Comparison of ENCODE assay signal across 33 cellular contexts in genomic region chr7:108488902-108489538, GRCh38. TPM values are rescaled to one million over a fixed set of nuclear protein-coding genes. Genes with fewer than 3 reads are reported as not detected.
A peak's percentile ranks its signal among the peaks of the same experiment; 100 is the strongest.
DNase-seq lines count a peak whose midpoint lies in the region; ATAC-seq, FAIRE-seq and TF ChIP-seq lines count a peak whose summit lies in the region.
"Had no signal": no experiment of that assay in that cellular context is flagged by ENCODE, and none has a peak within 500 bp of the region (broad histone marks: within the 10 kb centered on the region; RNA-seq: fewer than 3 reads in every experiment).

No MANE protein-coding gene starts in this region.

- H3K9me3 Mint-ChIP-seq in activated T-cell treated with anti-CD3 and anti-CD28 coated beads, Interleukin-2, amount 50 U/mL, for 4 hours = no peaks in the 10 kb centered on the region
- H3K9me3 Mint-ChIP-seq: activated B cell treated with CpG ODN at 0.5 μM for 24 hours; activated T-cell treated with anti-CD3 and anti-CD28 coated beads, Interleukin-2, amount 50 U/mL, for 72 hours; CD4-positive, alpha-beta T cell; effector memory CD8-positive, alpha-beta T cell; T-cell had no signal

- TF ChIP-seq EP300 in K562 (IDR thresholded peaks at IDR 0.05; ENCODE audit: low read length) = no peak

- in situ Hi-C loops in K562 (cut with MboI) = loop anchor here (10.0 kb wide), 1 partner anchor 314 kb away; no protein-coding TSS in a partner anchor

- H3K4me3 ChIP-seq in K562 (no peak overlapping the region), iPS-18a (ENCODE audit: low read length) (no peak overlapping the region)
- H3K4me3 ChIP-seq: heart left ventricle, MG63, ovary, SJSA1, smooth muscle cell had no signal

- intact Hi-C loops in K562 (cut with micrococcal nuclease) = loop anchor here (2.0 kb wide), 1 partner anchor 306 kb away; no protein-coding TSS in a partner anchor

- no peak overlapping the region for H3K9ac ChIP-seq in K562 (ENCODE audit: insufficient read depth in 1 of 2, low read depth in 2 of 2, low read length in 2 of 2)
- no peak overlapping the region for H3K9ac ChIP-seq in iPS-18a (ENCODE audit: low read length)
- H3K9ac ChIP-seq: KMS-11 had no signal

- no peaks in the 10 kb centered on the region for H3K4me1 Mint-ChIP-seq in activated T-cell treated with anti-CD3 and anti-CD28 coated beads, Interleukin-2, amount 50 U/mL, for 4 hours (ENCODE audit: low read depth)
- H3K4me1 Mint-ChIP-seq: activated CD8-positive, alpha-beta memory T cell treated with anti-CD3 and anti-CD28 coated beads, Interleukin-2, amount 10 ng/mL, durations not matched to agents 7 days and 5 days had no signal

- POLR2A ChIA-PET in K562 (lab: Yijun Ruan, JAX) = interaction anchor here (0.6 to 1.2 kb wide), 8 partner anchors 15 to 673 kb away, joined by 3 to 5 read pairs (median 4); partner anchors contain the start of gene DNAJB9

- BruUV-seq in K562 (replicated peaks; lab: Mats Ljungman, UMichigan) = no TSS peak

- H3K9me3 ChIP-seq in K562 (replicated peaks; ENCODE audit: control insufficient read depth, insufficient read depth, low read depth, low read length) = no peaks in the 10 kb centered on the region
- H3K9me3 ChIP-seq in iPS-18a (ENCODE audit: control insufficient read depth, low read depth, low read length) = no peaks in the 10 kb centered on the region
- H3K9me3 ChIP-seq: heart left ventricle, MG63, ovary, SJSA1 had no signal

- H3K27ac ChIP-seq in K562 (ENCODE audit: extremely low read depth, low read depth, low read length) = 0 out of 3 replicates have a peak overlapping the region, but pooled peaks have one; percentile 1
- H3K27ac ChIP-seq in iPS-18a (ENCODE audit: low read length) = peak overlapping the region; percentile 20
- H3K27ac ChIP-seq: foreskin keratinocyte, heart left ventricle, KMS-11, ovary, SJSA1 had no signal

- H3K4me1 ChIP-seq in K562 (replicated peaks in 1 of 2; ENCODE audit: control insufficient read depth in 2 of 2, insufficient read depth in 2 of 2, low read length in 2 of 2) = peaks cover 0 to 11% of the 10 kb centered on the region in 2 experiments; a peak in 4 of 5 replicates
- H3K4me1 ChIP-seq in iPS-18a (ENCODE audit: control insufficient read depth, low read depth, low read length) = no peaks in the 10 kb centered on the region
- H3K4me1 ChIP-seq: foreskin keratinocyte had no signal

- H3K36me3 ChIP-seq in K562 (ENCODE audit: control insufficient read depth, insufficient read depth, low read length) (peaks cover 3% of the 10 kb centered on the region; the same call in 1 of the 3 replicates), iPS-18a (ENCODE audit: control insufficient read depth, low read depth, low read length) (no peaks in the 10 kb centered on the region)
- H3K36me3 ChIP-seq: MG63, ovary had no signal

- peaks cover 19% of the 10 kb centered on the region for H3K36me3 Mint-ChIP-seq in activated T-cell treated with anti-CD3 and anti-CD28 coated beads, Interleukin-2, amount 50 U/mL, for 4 hours (ENCODE audit: insufficient read depth)

- H3K27me3 Mint-ChIP-seq in activated T-cell treated with anti-CD3 and anti-CD28 coated beads, Interleukin-2, amount 50 U/mL, for 4 hours (ENCODE audit: low read depth) = no peaks in the 10 kb centered on the region
- H3K27me3 Mint-ChIP-seq: activated B cell treated with CpG ODN at 0.5 μM for 24 hours; activated CD8-positive, alpha-beta memory T cell treated with anti-CD3 and anti-CD28 coated beads, Interleukin-2, amount 10 ng/mL, durations not matched to agents 7 days and 5 days; CD4-positive, alpha-beta T cell; effector memory CD8-positive, alpha-beta T cell; T-cell had no signal

- H3K4me2 ChIP-seq in K562 (ENCODE audit: insufficient read depth, low read length) = peak overlapping the region; percentile 30; the same call in 1 of the 2 replicates
- H3K4me2 ChIP-seq: KMS-11, smooth muscle cell had no signal

- peak; percentile 82 for FAIRE-seq in K562 (lab: Jason Lieb, UNC)

- H3K27me3 ChIP-seq in K562 (ENCODE audit: control insufficient read depth in 2 of 2, insufficient read depth in 2 of 2, low read length in 2 of 2) (no peaks in the 10 kb centered on the region), iPS-18a (ENCODE audit: control insufficient read depth, insufficient read depth, low read length) (no peaks in the 10 kb centered on the region)
- H3K27me3 ChIP-seq: foreskin keratinocyte, heart left ventricle, MG63, ovary, SJSA1 had no signal

- 25% methylated on average over 4 of the region's 4 CpGs for WGBS in K562 (ENCODE audit: insufficient coverage, low coverage, missing lambda C conversion rate)

- no peaks in the 10 kb centered on the region for H4K20me1 ChIP-seq in K562 (replicated peaks; ENCODE audit: control insufficient read depth, insufficient read depth, low read length)

- no peaks in the 10 kb centered on the region for H3K9me1 ChIP-seq in K562 (ENCODE audit: control insufficient read depth, insufficient read depth, low read length)

- DNase-seq in NCI-H82 (lab: John Stamatoyannopoulos, UW) (peak; percentile 11), NCI-H82 treated with DMSO at 0.1 percent for 48 hours (lab: John Stamatoyannopoulos, UW; ENCODE audit: unreplicated experiment) (no peak), K562 (ENCODE audit: extremely low read depth in 1 of 4, low spot score in 3 of 4) (peak in 2 of 4 experiments; percentile 77 to 80), pulmonary artery endothelial cell (ENCODE audit: low read depth, low spot score) (peak; percentile 81), HT-29 (ENCODE audit: low spot score) (no peak)
- no peak for DNase-seq in activated T-cell treated with anti-CD3 and anti-CD28 coated beads, Interleukin-2, amount 50 U/mL, for 4 hours
- DNase-seq: 8988T; activated B cell treated with CpG ODN at 0.5 μM for 24 hours; activated CD4-positive, alpha-beta T cell treated with anti-CD3 and anti-CD28 coated beads, Interleukin-2, amount 50 U/mL, for 1 hour; activated CD8-positive, alpha-beta memory T cell treated with anti-CD3 and anti-CD28 coated beads, Interleukin-2, amount 10 ng/mL, durations not matched to agents 7 days and 5 days; activated T-cell treated with anti-CD3 and anti-CD28 coated beads, Interleukin-2, amount 50 U/mL, for 72 hours; CD4-positive, alpha-beta T cell; central memory CD4-positive, alpha-beta T cell; cortex of kidney; DND-41; effector memory CD8-positive, alpha-beta T cell; foreskin keratinocyte; GOT3; heart left ventricle; left colon; MG63; NCI-H1417; NCI-H2029 treated with DMSO at 0.1 percent for 48 hours; NCI-H2227 treated with DMSO at 0.1 percent for 48 hours; NCI-H526 treated with DMSO at 0.1 percent for 48 hours; ovary; stimulated activated naive CD8-positive, alpha-beta T cell treated with anti-CD3 and anti-CD28 coated beads, Interleukin-15, Interleukin-2, amounts not matched to agents 100 U/mL and 50 U/mL, for 24 hours; T-cell had no signal

- no peaks in the 10 kb centered on the region for H3K79me2 ChIP-seq in K562 (ENCODE audit: control insufficient read depth, insufficient read depth, low read length)

- peak in 2 of 3 experiments; percentile 24 to 56; a peak in 2 of 6 replicates for TF ChIP-seq CTCF in K562 (IDR thresholded peaks at IDR 0.05 in 2 of 3, conservative IDR thresholded peaks at IDR 0.05 in 1 of 3; ENCODE audit: insufficient read depth in 2 of 3, low read depth in 1 of 3, low read length in 3 of 3)

- peak overlapping the region; percentile 73 for H2AFZ ChIP-seq in K562 (ENCODE audit: low read depth, low read length)

- CTCF ChIA-PET in K562 (lab: Yijun Ruan, JAX; ENCODE audit: low intra/inter-chr PET ratio) = no interaction called here

- no peak overlapping the region for H3K4me3 Mint-ChIP-seq in activated T-cell treated with anti-CD3 and anti-CD28 coated beads, Interleukin-2, amount 50 U/mL, for 4 hours
- H3K4me3 Mint-ChIP-seq: activated B cell treated with CpG ODN at 0.5 μM for 24 hours; activated CD8-positive, alpha-beta memory T cell treated with anti-CD3 and anti-CD28 coated beads, Interleukin-2, amount 10 ng/mL, durations not matched to agents 7 days and 5 days; activated T-cell treated with anti-CD3 and anti-CD28 coated beads, Interleukin-2, amount 50 U/mL, for 72 hours; CD4-positive, alpha-beta T cell; effector memory CD8-positive, alpha-beta T cell; T-cell had no signal

- peak; percentile 63 to 65 for TF ChIP-seq RAD21 in K562 (CRISPR knock-in tag; conservative IDR thresholded peaks at IDR 0.05 in 1 of 2, IDR thresholded peaks at IDR 0.05 in 1 of 2)

- ATAC-seq in K562 (peak; percentile 100), HG03521 (IDR thresholded peaks at IDR 0.05; ENCODE audit: unreplicated experiment) (no peak)
- ATAC-seq in activated T-cell treated with anti-CD3 and anti-CD28 coated beads, Interleukin-2, amount 50 U/mL, for 4 hours = no peak
- ATAC-seq: activated CD8-positive, alpha-beta memory T cell treated with anti-CD3 and anti-CD28 coated beads, Interleukin-2, amount 10 ng/mL, durations not matched to agents 7 days and 5 days; activated T-cell treated with anti-CD3 and anti-CD28 coated beads, Interleukin-2, amount 50 U/mL, for 72 hours; effector memory CD8-positive, alpha-beta T cell; foreskin keratinocyte; left colon; stimulated activated naive CD8-positive, alpha-beta T cell treated with anti-CD3 and anti-CD28 coated beads, Interleukin-15, Interleukin-2, amounts not matched to agents 100 U/mL and 50 U/mL, for 24 hours; T-cell had no signal

- no peak for TF ChIP-seq POLR2A in K562 (conservative IDR thresholded peaks at IDR 0.05)

RNA-seq across cellular contexts. Expression of gene NRCAM, which starts 32.8 kb away (rescaled TPM):
- 0.23 and 0.28 TPM in 2 replicates for total RNA-seq in K562 (2011; cell fraction: chromatin; rRNA removed; ENCODE audit: low replicate concordance)
- total RNA-seq in K562 (2011; cell fraction: nucleolus; rRNA removed) = 0.17 TPM in 1 of 2 replicates, not detected in the other
- 0.44 TPM in 1 of 2 replicates, not detected in the other for total RNA-seq in K562 (2011; cell fraction: nucleoplasm; rRNA removed)
- total RNA-seq in K562 (2014; rRNA removed) = 0.04 and 0.14 TPM in 2 replicates
- 0.15 and 0.32 TPM in 2 replicates for total RNA-seq in K562 (2014; rRNA removed; fragmentation: Illumina TruSeq; extraction: Trizol)
- 0.07 TPM in 1 of 2 replicates, not detected in the other for total RNA-seq in K562 (2015; rRNA removed; fragmentation: Illumina TruSeq; extraction: Trizol)
- 0.13 and 0.20 TPM in 2 replicates for total RNA-seq in K562 (2021)
- 0.08 and 0.54 TPM in 2 replicates for polyA plus RNA-seq in K562 (2011; rRNA removed)
- 0.03 and 0.33 TPM in 2 replicates for polyA plus RNA-seq in K562 (2011; cell fraction: cytosol; rRNA removed)
- 0.10 and 0.27 TPM in 2 replicates for polyA plus RNA-seq in K562 (2011; cell fraction: nucleus; rRNA removed)
- 0.07 and 0.47 TPM in 2 replicates for polyA plus RNA-seq in K562 (2012)
- polyA plus RNA-seq in K562 (2014; fragmentation: Illumina TruSeq; extraction: Trizol) = 0.03 and 0.07 TPM in 2 replicates
- polyA plus RNA-seq in K562 (2014; fragmentation: Nextera tagmentation; extraction: Ambion mirVana) = under 1 TPM in 1 of 2 experiments, not detected in 1; 0.11 TPM
- polyA plus RNA-seq in K562 (2014; rRNA removed) = 0.03 TPM in 1 of 2 replicates, not detected in the other
- polyA minus RNA-seq in K562 (2011; rRNA and poly(A)+ RNA removed) = 0.30 and 1.0 TPM in 2 replicates
- 0.38 TPM in 1 of 2 replicates, not detected in the other for polyA minus RNA-seq in K562 (2011; cell fraction: cytosol; rRNA and poly(A)+ RNA removed)
- polyA minus RNA-seq in K562 (2011; cell fraction: nucleus; rRNA and poly(A)+ RNA removed) = 0.11 and 0.27 TPM in 2 replicates
- total RNA-seq in pulmonary artery endothelial cell = 59.2 and 87.2 TPM in 2 replicates
- total RNA-seq in HT-29 (2014; rRNA removed; shearing (Covaris generic)) = 0.16 and 0.61 TPM in 2 replicates
- under 1 TPM; 0.53 to 0.73 (median 0.69) TPM for total RNA-seq in activated T-cell treated with anti-CD3 and anti-CD28 coated beads, Interleukin-2, amount 50 U/mL, for 4 hours
- total RNA-seq: SJSA1 had no signal
- polyA plus RNA-seq: smooth muscle cell had no signal

RNA-seq across cellular contexts. Expression of gene PNPLA8, which starts 36.9 kb away (rescaled TPM):
- 23.6 and 74.8 TPM in 2 replicates for total RNA-seq in K562 (2011; cell fraction: chromatin; rRNA removed; ENCODE audit: low replicate concordance)
- 4.5 and 6.6 TPM in 2 replicates for total RNA-seq in K562 (2011; cell fraction: nucleolus; rRNA removed)
- 14.4 and 15.2 TPM in 2 replicates for total RNA-seq in K562 (2011; cell fraction: nucleoplasm; rRNA removed)
- 12.0 and 13.5 TPM in 2 replicates for total RNA-seq in K562 (2014; rRNA removed)
- total RNA-seq in K562 (2014; rRNA removed; fragmentation: Illumina TruSeq; extraction: Trizol) = 20.2 and 25.2 TPM in 2 replicates
- total RNA-seq in K562 (2015; rRNA removed; fragmentation: Illumina TruSeq; extraction: Trizol) = 13.5 and 16.3 TPM in 2 replicates
- total RNA-seq in K562 (2021) = 12.8 and 13.0 TPM in 2 replicates
- 16.3 and 27.6 TPM in 2 replicates for polyA plus RNA-seq in K562 (2011; rRNA removed)
- 2.6 and 5.5 TPM in 2 replicates for polyA plus RNA-seq in K562 (2011; cell fraction: cytosol; rRNA removed)
- polyA plus RNA-seq in K562 (2011; cell fraction: nucleus; rRNA removed) = 5.1 and 7.9 TPM in 2 replicates
- polyA plus RNA-seq in K562 (2012) = 11.6 and 21.5 TPM in 2 replicates
- 12.0 and 15.9 TPM in 2 replicates for polyA plus RNA-seq in K562 (2014; fragmentation: Illumina TruSeq; extraction: Trizol)
- polyA plus RNA-seq in K562 (2014; fragmentation: Nextera tagmentation; extraction: Ambion mirVana) = 10 to 100 TPM; 15.9 to 17.4 TPM
- 10.2 and 21.5 TPM in 2 replicates for polyA plus RNA-seq in K562 (2014; rRNA removed)
- polyA minus RNA-seq in K562 (2011; rRNA and poly(A)+ RNA removed) = 37.2 and 42.3 TPM in 2 replicates
- 21.1 and 25.7 TPM in 2 replicates for polyA minus RNA-seq in K562 (2011; cell fraction: cytosol; rRNA and poly(A)+ RNA removed)
- polyA minus RNA-seq in K562 (2011; cell fraction: nucleus; rRNA and poly(A)+ RNA removed) = 10.8 and 17.9 TPM in 2 replicates
- total RNA-seq in pulmonary artery endothelial cell = 26.7 and 35.1 TPM in 2 replicates
- total RNA-seq in HT-29 (2014; rRNA removed; shearing (Covaris generic)) = 10.9 and 18.9 TPM in 2 replicates
- total RNA-seq in activated T-cell treated with anti-CD3 and anti-CD28 coated beads, Interleukin-2, amount 50 U/mL, for 4 hours = 1 to 10 TPM; 6.9 to 8.6 (median 8.3) TPM

Comparison
In these comparisons a context has a peak if more than half of its experiments do, and no peak if none do; other contexts are left out.
1. DNase-seq: peak in NCI-H82 (single experiment) and pulmonary artery endothelial cell (single experiment); none in NCI-H82 treated with DMSO at 0.1 percent for 48 hours (single experiment), HT-29 (single experiment) and activated T-cell treated with anti-CD3 and anti-CD28 coated beads, Interleukin-2, amount 50 U/mL, for 4 hours (single experiment).
2. RNA of gene NRCAM, which starts 32.8 kb away (total RNA-seq): 59.2 to 87.2 TPM in pulmonary artery endothelial cell; 0.53 to 0.73 TPM in activated T-cell treated with anti-CD3 and anti-CD28 coated beads, Interleukin-2, amount 50 U/mL, for 4 hours, 0.16 to 0.61 TPM in HT-29 and 0.04 to 0.44 TPM in K562; every median in the first group is over 10 times any median in the second.